27 cellular contexts compared by ENCODE assay signal in genomic region chrX:20488473-20488872, GRCh38.
"Had no signal": no experiment of that assay in that cellular context is flagged by ENCODE, and none has a peak within 500 bp of the region (broad histone marks: within the 10 kb centered on the region; RNA-seq: fewer than 3 reads in every experiment).

No MANE protein-coding gene starts in this region.

- H3K4me1 ChIP-seq: stomach, suprapubic skin, testis, thyroid gland, tibial artery, tibial nerve, transverse colon, upper lobe of left lung, upper lobe of right lung, uterus, vagina had no signal

- H3K4me3 ChIP-seq: stomach, suprapubic skin, testis, thoracic aorta, thyroid gland, tibial artery, tibial nerve, transverse colon, upper lobe of left lung, upper lobe of right lung, uterus, vagina had no signal

- H3K9me3 ChIP-seq: suprapubic skin, testis, thoracic aorta, thyroid gland, tibial artery, tibial nerve, transverse colon, upper lobe of left lung, upper lobe of right lung, uterus, vagina had no signal

- ATAC-seq: stimulated activated effector memory CD8-positive, alpha-beta T cell treated with anti-CD3 and anti-CD28 coated beads, Interleukin-12 subunit alpha, Interleukin-12 subunit beta, amount 100 ng/mL, for 72 hours; stimulated activated memory B cell treated with anti-CD40 and anti-IgM and Interleukin-4, amounts not matched to agents 10 μg/mL and 1 μg/mL and 100 μg/mL, for 72 hours; stimulated activated naive CD8-positive, alpha-beta T cell treated with anti-CD3 and anti-CD28 coated beads, Interleukin-15, amount 100 ng/mL, for 72 hours; stimulated activated naive CD8-positive, alpha-beta T cell treated with anti-CD3 and anti-CD28 coated beads, Interleukin-15, Interleukin-2, amounts not matched to agents 100 U/mL and 50 U/mL, for 24 hours; upper lobe of right lung had no signal

- DNase-seq: stimulated activated CD4-positive, alpha-beta T cell treated with anti-CD3 and anti-CD28 coated beads, Interleukin-2, amount 100 ng/mL, for 48 hours; stimulated activated CD4-positive, alpha-beta T cell treated with anti-CD3 and anti-CD28 coated beads, Interleukin-4, amount 100 ng/mL, for 1 hour; stimulated activated CD4-positive, alpha-beta T cell treated with anti-CD3 and anti-CD28 coated beads, Interleukin-4, amount 100 ng/mL, for 24 hours; stimulated activated CD4-positive, alpha-beta T cell treated with anti-CD3 and anti-CD28 coated beads, Interleukin-4, amount 100 ng/mL, for 4 hours; stimulated activated CD8-positive, alpha-beta memory T cell treated with anti-CD3 and anti-CD28 coated beads, Interleukin-4, amount 100 ng/mL, for 48 hours; stimulated activated naive B cell treated with anti-CD40 and anti-IgM and Interleukin-4, amounts not matched to agents 10 μg/mL and 1 μg/mL and 100 μg/mL, for 72 hours; stimulated activated naive CD4-positive, alpha-beta T cell; stimulated activated naive CD4-positive, alpha-beta T cell treated with Interleukin-2 at 50 U/mL for 16 hours; stimulated activated naive CD8-positive, alpha-beta T cell treated with anti-CD3 and anti-CD28 coated beads, Interleukin-15, amount 100 ng/mL, for 72 hours; stimulated activated naive CD8-positive, alpha-beta T cell treated with anti-CD3 and anti-CD28 coated beads, Interleukin-15, Interleukin-2, amounts not matched to agents 100 U/mL and 50 U/mL, for 24 hours; stomach; substantia nigra; testis; thyroid gland; tibial artery; transverse colon; trophoblast cell; upper lobe of left lung; upper lobe of right lung; uterus had no signal

- H3K27me3 ChIP-seq: stomach, suprapubic skin, testis, thyroid gland, tibial artery, transverse colon, upper lobe of left lung, upper lobe of right lung, uterus, vagina had no signal

- H3K27ac ChIP-seq: stomach, suprapubic skin, testis, thoracic aorta, thyroid gland, tibial artery, tibial nerve, transverse colon, upper lobe of left lung, upper lobe of right lung, uterus, vagina had no signal

- FAIRE-seq: urothelium cell line had no signal

- H3K36me3 ChIP-seq: stomach, suprapubic skin, thoracic aorta, thyroid gland, tibial artery, tibial nerve, transverse colon, upper lobe of left lung, upper lobe of right lung, uterus, vagina had no signal
